1 cellular context compared by ENCODE assay signal in genomic region chr10:51109821-51110533, GRCh38.
A peak's percentile ranks its signal among the peaks of the same experiment; 100 is the strongest.
TF ChIP-seq lines count a peak whose summit lies in the region.

No MANE protein-coding gene starts in this region.

TF ChIP-seq in IMR-90, 13 proteins besides CTCF, POLR2A, EP300 and RAD21 (continued from another document):
- TF ChIP-seq RFX5 (IDR thresholded peaks at IDR 0.05; ENCODE audit: low read depth, low read length): no peak
- TF ChIP-seq FOS (IDR thresholded peaks at IDR 0.05; ENCODE audit: low read depth, low read length): peak; percentile 61
- TF ChIP-seq MAFK (IDR thresholded peaks at IDR 0.05; ENCODE audit: low read depth, low read length): 0 out of 2 replicates have a peak, but pooled peaks have one; percentile 8
- TF ChIP-seq CEBPB (IDR thresholded peaks at IDR 0.05; ENCODE audit: low read depth, low read length): no peak
- no peak for TF ChIP-seq RCOR1 (IDR thresholded peaks at IDR 0.05; ENCODE audit: insufficient replicate concordance, low read length)
- TF ChIP-seq ELK1 (IDR thresholded peaks at IDR 0.05; ENCODE audit: borderline replicate concordance, low read depth, low read length): no peak
- TF ChIP-seq USF2 (IDR thresholded peaks at IDR 0.05; ENCODE audit: low read depth, low read length): no peak
- TF ChIP-seq MXI1 (IDR thresholded peaks at IDR 0.05; ENCODE audit: borderline replicate concordance, low read depth, low read length): no peak
